Comparison of ENCODE assay signal across 8 cellular contexts in genomic region chrX:135477576-135477975, GRCh38. TPM values are rescaled to one million over a fixed set of nuclear protein-coding genes. Genes with fewer than 3 reads are reported as not detected.
DNase-seq lines count a peak whose midpoint lies in the region; ATAC-seq and TF ChIP-seq lines count a peak whose summit lies in the region.

No MANE protein-coding gene starts in this region.

- no peaks in the 10 kb centered on the region for H3K27me3 ChIP-seq in foreskin keratinocyte

- no peaks in the 10 kb centered on the region for H3K4me1 ChIP-seq in foreskin keratinocyte

- peak; percentile 48 for ATAC-seq in HG02678 (IDR thresholded peaks at IDR 0.05; ENCODE audit: unreplicated experiment)
- ATAC-seq in foreskin keratinocyte: peak; percentile 73
- no peak for ATAC-seq in HG03135 (IDR thresholded peaks at IDR 0.05; ENCODE audit: unreplicated experiment)
- no peak for ATAC-seq in HG03442 (IDR thresholded peaks at IDR 0.05; ENCODE audit: unreplicated experiment)

- DNase-seq in COLO829 (ENCODE audit: low spot score) (peak; percentile 45), NCI-H82 (lab: John Stamatoyannopoulos, UW) (peak; percentile 76), activated T-helper 1 cell treated with Interleukin-2 at 50 U/mL for 16 hours (ENCODE audit: low read depth) (peak; percentile 20), foreskin keratinocyte (peak; percentile 16 to 57), pons (ENCODE audit: low spot score) (peak; percentile 73)

- peak; percentile 67 for TF ChIP-seq CTCF in foreskin keratinocyte (conservative IDR thresholded peaks at IDR 0.05)

- H3K27ac ChIP-seq in foreskin keratinocyte: no peak overlapping the region

RNA-seq across cellular contexts. Expression of gene INTS6L, which starts 42.9 kb away (rescaled TPM):
- 6.0 and 6.5 TPM in 2 replicates for total RNA-seq in foreskin keratinocyte
- polyA plus RNA-seq in foreskin keratinocyte: 3.1 and 3.4 TPM in 2 replicates

RNA-seq across cellular contexts. Expression of gene SMIM10L2A, which starts 55.8 kb away (rescaled TPM):
- total RNA-seq in foreskin keratinocyte: 0.03 and 0.14 TPM in 2 replicates
- 0.03 and 0.04 TPM in 2 replicates for polyA plus RNA-seq in foreskin keratinocyte

Comparison
In these comparisons a context has a peak if more than half of its experiments do, and no peak if none do; other contexts are left out.
1. DNase-seq: peak in every context shown above with its lines; median percentile 76 in NCI-H82; 73 in pons; 45 in COLO829; 36 in foreskin keratinocyte; 20 in activated T-helper 1 cell treated with Interleukin-2 at 50 U/mL for 16 hours.
2. ATAC-seq: peak in HG02678 (single experiment) and foreskin keratinocyte (single experiment); none in HG03135 (single experiment) and HG03442 (single experiment).